In genomic region chr11:65434057-65434666, GRCh38 we compare ENCODE assay signal across 8 cellular contexts. TPM values are rescaled to one million over a fixed set of nuclear protein-coding genes. Genes with fewer than 3 reads are reported as not detected.
DNase-seq lines count a peak whose midpoint lies in the region; ATAC-seq and TF ChIP-seq lines count a peak whose summit lies in the region.

No MANE protein-coding gene starts in this region.

- H3K9me3 Mint-ChIP-seq in CD8-positive, alpha-beta T cell = no peaks in the 10 kb centered on the region

- peaks cover 76% of the 10 kb centered on the region for H3K4me1 Mint-ChIP-seq in CD8-positive, alpha-beta T cell (ENCODE audit: low read depth)

- no peaks in the 10 kb centered on the region for H3K9me3 ChIP-seq in CD8-positive, alpha-beta T cell (ENCODE audit: low read length)
- H3K9me3 ChIP-seq in SK-N-SH (no peaks in the 10 kb centered on the region), esophagus (ENCODE audit: control insufficient read depth in 2 of 2, insufficient read depth in 1 of 2, low read depth in 1 of 2, low read length in 1 of 2) (no peaks in the 10 kb centered on the region), parathyroid adenoma (ENCODE audit: control insufficient read depth, low read length) (no peaks in the 10 kb centered on the region)

- H3K9ac ChIP-seq in SK-N-SH = peak overlapping the region; percentile 98
- H3K9ac ChIP-seq in parathyroid adenoma = no peak overlapping the region

- peaks cover 99% of the 10 kb centered on the region for H3F3A ChIP-seq in SK-N-SH (replicated peaks; ENCODE audit: insufficient read depth)

- H3K27me3 ChIP-seq in CD8-positive, alpha-beta T cell (ENCODE audit: insufficient read depth, low read length) = no peaks in the 10 kb centered on the region
- no peaks in the 10 kb centered on the region for H3K27me3 ChIP-seq in SK-N-SH (ENCODE audit: insufficient read depth)
- H3K27me3 ChIP-seq in esophagus (ENCODE audit: control insufficient read depth in 1 of 2, insufficient read depth in 2 of 2, low read length in 2 of 2) = no peaks in the 10 kb centered on the region
- H3K27me3 ChIP-seq in parathyroid adenoma (ENCODE audit: control insufficient read depth, insufficient read depth, low read length) = no peaks in the 10 kb centered on the region

- 71% methylated on average over 6 of the region's 6 CpGs for WGBS in SK-N-SH (ENCODE audit: low lambda C conversion rate)
- 45 to 53% methylated on average over 6 of the region's 6 CpGs for WGBS in esophagus, 2 donors

- DNase-seq in CD8-positive, alpha-beta T cell = no peak
- DNase-seq in SK-N-SH (no peak), NAMALWA (ENCODE audit: low spot score) (no peak), NCI-H1048 (lab: John Stamatoyannopoulos, UW) (no peak), RWPE1 (ENCODE audit: low spot score) (no peak)

- no peak for TF ChIP-seq RAD21 in SK-N-SH (IDR thresholded peaks at IDR 0.05; ENCODE audit: low read length)

- H3K4me3 ChIP-seq in CD8-positive, alpha-beta T cell (ENCODE audit: low read depth, low read length) = no peak overlapping the region
- H3K4me3 ChIP-seq in SK-N-SH (ENCODE audit: low read depth in 2 of 2, low read length in 1 of 2) (peak overlapping the region; percentile 32 to 77; a peak in 3 of 4 replicates), esophagus (ENCODE audit: low read depth in 1 of 2, low read length in 2 of 2) (peak overlapping the region in 1 of 2 donors; percentile 39), parathyroid adenoma (ENCODE audit: low read depth, low read length) (peak overlapping the region; percentile 14)

- H3K79me2 ChIP-seq in SK-N-SH (ENCODE audit: insufficient read depth) (peaks cover 99% of the 10 kb centered on the region), parathyroid adenoma (peaks cover 43% of the 10 kb centered on the region)

- POLR2A ChIA-PET in CD8-positive, alpha-beta T cell (lab: Charles Lee) = interaction anchor here (0.6 to 1.1 kb wide), 5 partner anchors 10 to 234 kb away, joined by 3 to 6 read pairs (median 3); partner anchors contain the start of genes MALAT1 and NEAT1
- POLR2A ChIA-PET in SK-N-SH (lab: Yijun Ruan, JAX) = no interaction called here
- POLR2A ChIA-PET in RWPE1 (lab: Yijun Ruan, JAX; ENCODE audit: low non-redundant PET) = no interaction called here

- no peak overlapping the region for H3K4me3 Mint-ChIP-seq in CD8-positive, alpha-beta T cell

- peaks cover 12% of the 10 kb centered on the region for H3K36me3 ChIP-seq in CD8-positive, alpha-beta T cell (ENCODE audit: insufficient read depth, low read length)
- H3K36me3 ChIP-seq in SK-N-SH (replicated peaks in 1 of 2; ENCODE audit: control insufficient read depth in 1 of 2, insufficient read depth in 2 of 2, low read length in 1 of 2) = peaks cover 66 to 97% of the 10 kb centered on the region in 2 experiments
- H3K36me3 ChIP-seq in esophagus (ENCODE audit: control insufficient read depth in 2 of 2, insufficient read depth in 2 of 2, low read length in 1 of 2) = peaks cover 8 to 12% of the 10 kb centered on the region in 2 donors
- H3K36me3 ChIP-seq in parathyroid adenoma (ENCODE audit: control insufficient read depth, insufficient read depth, low read length) = no peaks in the 10 kb centered on the region

- TF ChIP-seq CTCF in CD8-positive, alpha-beta T cell (IDR thresholded peaks at IDR 0.05) = no peak
- TF ChIP-seq CTCF in SK-N-SH (IDR thresholded peaks at IDR 0.05) = no peak
- TF ChIP-seq CTCF in parathyroid adenoma (IDR thresholded peaks at IDR 0.05) = no peak
- no peak for TF ChIP-seq CTCF in RWPE1 (conservative IDR thresholded peaks at IDR 0.05; ENCODE audit: low read depth)

- no peak for TF ChIP-seq EP300 in SK-N-SH (IDR thresholded peaks at IDR 0.05; ENCODE audit: borderline replicate concordance in 1 of 2, low read depth in 1 of 2, low read length in 1 of 2)

- H3K27ac Mint-ChIP-seq in CD8-positive, alpha-beta T cell = peak overlapping the region; percentile 20

- intact Hi-C loops in CD8-positive, alpha-beta T cell (cut with DNase I, micrococcal nuclease) = no loop called here

- H3K36me3 Mint-ChIP-seq in CD8-positive, alpha-beta T cell = peaks cover 49% of the 10 kb centered on the region

- H3K4me1 ChIP-seq in CD8-positive, alpha-beta T cell (ENCODE audit: insufficient read depth, low read length) = peaks cover 46% of the 10 kb centered on the region
- H3K4me1 ChIP-seq in SK-N-SH (ENCODE audit: control insufficient read depth in 1 of 2, insufficient read depth in 2 of 2, low read depth in 1 of 2, low read length in 1 of 2) (peaks cover 8 to 22% of the 10 kb centered on the region in 2 experiments; a peak in 3 of 4 replicates), esophagus (ENCODE audit: control insufficient read depth in 2 of 2, insufficient read depth in 2 of 2, low read length in 1 of 2) (peaks cover 0 to 3% of the 10 kb centered on the region in 2 donors), parathyroid adenoma (peaks cover 26% of the 10 kb centered on the region)

- H3K9me2 ChIP-seq in SK-N-SH = no peaks in the 10 kb centered on the region

- peaks cover 99% of the 10 kb centered on the region for H4K20me1 ChIP-seq in SK-N-SH (ENCODE audit: insufficient read depth)

- no peaks in the 10 kb centered on the region for H3K27me3 Mint-ChIP-seq in CD8-positive, alpha-beta T cell (ENCODE audit: low read depth)

- CTCF ChIA-PET in CD8-positive, alpha-beta T cell (lab: Charles Lee) = interaction anchor here (1.0 to 1.8 kb wide), 4 partner anchors 17 to 69 kb away, joined by 3 to 10 read pairs (median 6); partner anchors contain the start of gene SLC25A45
- CTCF ChIA-PET in SK-N-SH (lab: Yijun Ruan, JAX) (interaction anchor here (0.9 to 1.7 kb wide), 3 partner anchors 18 to 74 kb away, joined by 3 to 4 read pairs (median 3); no protein-coding TSS in a partner anchor), RWPE1 (lab: Yijun Ruan, JAX) (no interaction called here)

- no peak for ATAC-seq in CD8-positive, alpha-beta T cell
- no peak for ATAC-seq in HG02759 (IDR thresholded peaks at IDR 0.05; ENCODE audit: unreplicated experiment)

- H3K27ac ChIP-seq in CD8-positive, alpha-beta T cell (ENCODE audit: low read depth, low read length) = no peak overlapping the region
- H3K27ac ChIP-seq in SK-N-SH (ENCODE audit: low read depth in 2 of 2, low read length in 1 of 2) (peak overlapping the region; percentile 64 to 100), esophagus (ENCODE audit: low read depth in 2 of 2, low read length in 1 of 2) (peak overlapping the region; percentile 6 to 73), parathyroid adenoma (peak overlapping the region; percentile 100), RWPE1 (no peak overlapping the region)

- H2AFZ ChIP-seq in SK-N-SH (ENCODE audit: low read depth) = no peak overlapping the region
- no peak overlapping the region for H2AFZ ChIP-seq in parathyroid adenoma

- peak overlapping the region; percentile 63 for H3K4me2 ChIP-seq in SK-N-SH
- H3K4me2 ChIP-seq in parathyroid adenoma (ENCODE audit: low read length) = peak overlapping the region; percentile 26

TF ChIP-seq in SK-N-SH, 30 proteins besides CTCF, POLR2A, EP300 and RAD21 (continues in another document):
- TF ChIP-seq, protein P1, sequence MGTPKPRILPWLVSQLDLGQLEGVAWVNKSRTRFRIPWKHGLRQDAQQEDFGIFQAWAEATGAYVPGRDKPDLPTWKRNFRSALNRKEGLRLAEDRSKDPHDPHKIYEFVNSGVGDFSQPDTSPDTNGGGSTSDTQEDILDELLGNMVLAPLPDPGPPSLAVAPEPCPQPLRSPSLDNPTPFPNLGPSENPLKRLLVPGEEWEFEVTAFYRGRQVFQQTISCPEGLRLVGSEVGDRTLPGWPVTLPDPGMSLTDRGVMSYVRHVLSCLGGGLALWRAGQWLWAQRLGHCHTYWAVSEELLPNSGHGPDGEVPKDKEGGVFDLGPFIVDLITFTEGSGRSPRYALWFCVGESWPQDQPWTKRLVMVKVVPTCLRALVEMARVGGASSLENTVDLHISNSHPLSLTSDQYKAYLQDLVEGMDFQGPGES (IDR thresholded peaks at IDR 0.05; ENCODE audit: low read depth, low read length) = no peak
- TF ChIP-seq RCOR1 (IDR thresholded peaks at IDR 0.05; ENCODE audit: low read length) (no peak), MEF2A (IDR thresholded peaks at IDR 0.05; ENCODE audit: borderline replicate concordance, low read depth) (no peak), JUND (IDR thresholded peaks at IDR 0.05) (0 out of 2 replicates have a peak, but pooled peaks have one; percentile 0), MXI1 (IDR thresholded peaks at IDR 0.05; ENCODE audit: low read depth, low read length) (no peak), POLR2AphosphoS5 (IDR thresholded peaks at IDR 0.05; ENCODE audit: low read depth, low read length) (peak; percentile 78), FOXJ3 (CRISPR knock-in tag; IDR thresholded peaks at IDR 0.05) (no peak), YY1 (IDR thresholded peaks at IDR 0.05; ENCODE audit: low read depth) (no peak), FOSL2 (IDR thresholded peaks at IDR 0.05; ENCODE audit: borderline replicate concordance, low read depth) (no peak), SIN3A (IDR thresholded peaks at IDR 0.05; ENCODE audit: borderline replicate concordance, low read depth, low read length) (no peak), SMC3 (IDR thresholded peaks at IDR 0.05; ENCODE audit: low read depth, low read length) (no peak)
- TF ChIP-seq, protein P2, sequence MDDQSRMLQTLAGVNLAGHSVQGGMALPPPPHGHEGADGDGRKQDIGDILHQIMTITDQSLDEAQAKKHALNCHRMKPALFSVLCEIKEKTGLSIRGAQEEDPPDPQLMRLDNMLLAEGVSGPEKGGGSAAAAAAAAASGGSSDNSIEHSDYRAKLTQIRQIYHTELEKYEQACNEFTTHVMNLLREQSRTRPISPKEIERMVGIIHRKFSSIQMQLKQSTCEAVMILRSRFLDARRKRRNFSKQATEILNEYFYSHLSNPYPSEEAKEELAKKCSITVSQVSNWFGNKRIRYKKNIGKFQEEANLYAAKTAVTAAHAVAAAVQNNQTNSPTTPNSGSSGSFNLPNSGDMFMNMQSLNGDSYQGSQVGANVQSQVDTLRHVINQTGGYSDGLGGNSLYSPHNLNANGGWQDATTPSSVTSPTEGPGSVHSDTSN (IDR thresholded peaks at IDR 0.05) = no peak

RNA-seq across cellular contexts. Expression of gene NEAT1, which starts 11.6 kb away (rescaled TPM):
- 100 to 1,000 TPM; 198 to 201 TPM for total RNA-seq in CD8-positive, alpha-beta T cell
- 435 and 479 TPM in 2 replicates for polyA plus RNA-seq in SK-N-SH (2012; rRNA removed)
- polyA plus RNA-seq in SK-N-SH (2012; cell fraction: cytosol; rRNA removed) = 93.7 and 99.2 TPM in 2 replicates
- polyA plus RNA-seq in SK-N-SH (2012; cell fraction: nucleus; rRNA removed) = 3,897 and 4,476 TPM in 2 replicates
- polyA plus RNA-seq in esophagus = 1,000 to 10,000 TPM in 1 of 2 donors, 100 to 1,000 TPM in 1; 536 to 1,203 TPM

RNA-seq across cellular contexts. Expression of gene FRMD8, which starts 47.7 kb away (rescaled TPM):
- 10 to 100 TPM; 18.4 to 20.8 TPM for total RNA-seq in CD8-positive, alpha-beta T cell
- polyA plus RNA-seq in SK-N-SH (2012; rRNA removed) = 17.4 and 19.0 TPM in 2 replicates
- polyA plus RNA-seq in SK-N-SH (2012; cell fraction: cytosol; rRNA removed) = 8.0 and 14.0 TPM in 2 replicates
- 32.3 and 58.1 TPM in 2 replicates for polyA plus RNA-seq in SK-N-SH (2012; cell fraction: nucleus; rRNA removed)
- 10 to 100 TPM; 25.2 to 27.8 TPM for polyA plus RNA-seq in esophagus

RNA-seq across cellular contexts. Expression of gene SLC25A45, which starts 51.7 kb away (rescaled TPM):
- 10 to 100 TPM; 27.8 to 29.6 TPM for total RNA-seq in CD8-positive, alpha-beta T cell
- polyA plus RNA-seq in SK-N-SH (2012; rRNA removed) = 3.1 and 3.6 TPM in 2 replicates
- 1.2 and 1.8 TPM in 2 replicates for polyA plus RNA-seq in SK-N-SH (2012; cell fraction: cytosol; rRNA removed)
- polyA plus RNA-seq in SK-N-SH (2012; cell fraction: nucleus; rRNA removed) = 13.7 and 17.4 TPM in 2 replicates
- polyA plus RNA-seq in esophagus = 1 to 10 TPM; 2.4 to 6.0 TPM

Comparison
In these comparisons a context has a peak if more than half of its experiments do, and no peak if none do; other contexts are left out.
1. H3K27ac ChIP-seq: peak in SK-N-SH (2 of 2), esophagus (2 of 2) and parathyroid adenoma (single experiment); none in CD8-positive, alpha-beta T cell (single experiment) and RWPE1 (single experiment).